ENCODE assay signal across 1 cellular context in the genomic region with DNA sequence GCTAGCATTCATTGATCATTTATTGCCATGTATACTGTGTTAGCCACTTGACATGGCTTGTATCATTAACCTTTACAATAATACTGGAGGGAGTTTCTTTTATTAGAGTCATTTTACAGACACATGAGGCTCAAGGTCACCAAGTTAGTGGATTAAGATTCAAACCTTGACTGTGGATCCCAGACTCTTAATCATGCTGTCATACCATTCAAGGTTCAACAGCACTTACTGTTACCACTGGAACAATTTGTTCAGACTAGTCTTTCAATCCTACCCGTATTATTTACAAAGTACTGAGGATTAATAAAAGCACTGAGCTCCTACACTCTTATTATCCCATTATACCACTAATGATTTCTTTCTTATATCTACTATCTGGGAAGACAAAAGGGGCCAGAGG.
TF ChIP-seq lines count a peak whose summit lies in the region.

No MANE protein-coding gene starts in this region.

TF ChIP-seq in A549, 52 proteins besides CTCF, POLR2A, EP300 and RAD21 (continued from another document):
- TF ChIP-seq NFE2L2 (conservative IDR thresholded peaks at IDR 0.05; ENCODE audit: low read length) (no peak), FOXS1 (CRISPR knock-in tag; IDR thresholded peaks at IDR 0.05) (no peak), CHD2 (IDR thresholded peaks at IDR 0.05; ENCODE audit: low read length, partially characterized antibody) (no peak), JUNB (IDR thresholded peaks at IDR 0.05) (no peak), CEBPB (IDR thresholded peaks at IDR 0.05) (no peak), RNF2 (IDR thresholded peaks at IDR 0.05; ENCODE audit: borderline replicate concordance, low read depth) (no peak), EHMT2 (IDR thresholded peaks at IDR 0.05; ENCODE audit: low read depth) (no peak), CBX8 (IDR thresholded peaks at IDR 0.05) (no peak), POLR2AphosphoS2 (conservative IDR thresholded peaks at IDR 0.05; ENCODE audit: low read length) (no peak)
- TF ChIP-seq, protein P1, sequence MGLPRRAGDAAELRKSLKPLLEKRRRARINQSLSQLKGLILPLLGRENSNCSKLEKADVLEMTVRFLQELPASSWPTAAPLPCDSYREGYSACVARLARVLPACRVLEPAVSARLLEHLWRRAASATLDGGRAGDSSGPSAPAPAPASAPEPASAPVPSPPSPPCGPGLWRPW (IDR thresholded peaks at IDR 0.05): no peak
- TF ChIP-seq, protein P2, sequence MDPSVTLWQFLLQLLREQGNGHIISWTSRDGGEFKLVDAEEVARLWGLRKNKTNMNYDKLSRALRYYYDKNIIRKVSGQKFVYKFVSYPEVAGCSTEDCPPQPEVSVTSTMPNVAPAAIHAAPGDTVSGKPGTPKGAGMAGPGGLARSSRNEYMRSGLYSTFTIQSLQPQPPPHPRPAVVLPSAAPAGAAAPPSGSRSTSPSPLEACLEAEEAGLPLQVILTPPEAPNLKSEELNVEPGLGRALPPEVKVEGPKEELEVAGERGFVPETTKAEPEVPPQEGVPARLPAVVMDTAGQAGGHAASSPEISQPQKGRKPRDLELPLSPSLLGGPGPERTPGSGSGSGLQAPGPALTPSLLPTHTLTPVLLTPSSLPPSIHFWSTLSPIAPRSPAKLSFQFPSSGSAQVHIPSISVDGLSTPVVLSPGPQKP (IDR thresholded peaks at IDR 0.05; ENCODE audit: low read depth, low read length): no peak
TF ChIP-seq in A549: peak in this region for 0.
